In the genomic region with DNA sequence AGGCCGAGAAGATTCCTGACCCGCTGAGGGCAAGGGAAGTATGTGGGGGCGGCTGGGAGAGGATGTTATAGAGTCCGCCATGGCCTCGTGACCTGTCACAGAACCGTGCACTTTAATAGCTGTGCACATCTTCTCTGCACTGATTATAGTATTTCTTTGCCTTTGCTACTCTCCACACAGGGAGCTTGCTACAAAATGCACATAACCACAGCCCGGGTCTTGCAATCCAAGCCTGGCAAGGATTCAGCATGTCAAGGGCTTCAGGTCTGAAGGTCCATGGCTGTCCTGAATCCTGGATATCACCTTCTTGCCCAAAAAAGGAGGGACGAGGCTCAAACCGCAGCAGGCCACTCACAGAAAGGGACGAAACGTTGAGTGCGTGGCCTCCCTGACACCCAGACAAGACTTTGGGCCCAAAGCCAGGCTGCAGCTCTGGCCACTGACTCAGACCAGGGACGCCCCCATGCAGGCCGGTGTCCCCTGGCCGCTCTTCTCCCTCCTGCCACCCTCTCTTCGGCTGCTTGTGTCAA, we compare ENCODE assay signal across 10 cellular contexts. TPM values are rescaled to one million over a fixed set of nuclear protein-coding genes. Genes with fewer than 3 reads are reported as not detected.
DNase-seq lines count a peak whose midpoint lies in the region; ATAC-seq and TF ChIP-seq lines count a peak whose summit lies in the region.
"Had no signal": no experiment of that assay in that cellular context is flagged by ENCODE, and none has a peak within 500 bp of the region (broad histone marks: within the 10 kb centered on the region; RNA-seq: fewer than 3 reads in every experiment).

No MANE protein-coding gene starts in this region.

- H3K27me3 Mint-ChIP-seq in T-helper 17 cell: no peaks in the 10 kb centered on the region

- H3K4me3 Mint-ChIP-seq in T-helper 17 cell: no peak overlapping the region

- peak overlapping the region; percentile 44 for H3K4me2 ChIP-seq in osteoblast (ENCODE audit: insufficient read depth, low read length)

- peaks cover 21% of the 10 kb centered on the region for H3K4me1 Mint-ChIP-seq in T-helper 17 cell

- peak overlapping the region; percentile 67 for H3K27ac ChIP-seq in osteoblast (ENCODE audit: low read depth, low read length)

- H2AFZ ChIP-seq in osteoblast (ENCODE audit: low read length): no peak overlapping the region

- H3K36me3 ChIP-seq in osteoblast (ENCODE audit: insufficient read depth, low read length): peaks cover 44% of the 10 kb centered on the region

- ATAC-seq in T-helper 17 cell: no peak

- no peaks in the 10 kb centered on the region for H3K36me3 Mint-ChIP-seq in T-helper 17 cell (ENCODE audit: low read depth)

- H4K20me1 ChIP-seq in osteoblast (ENCODE audit: insufficient read depth, low read length): peaks cover 59% of the 10 kb centered on the region

- H3K9me3 ChIP-seq in T-helper 17 cell (ENCODE audit: control insufficient read depth, low read length, poor library complexity, severe bottlenecking) (no peaks in the 10 kb centered on the region), osteoblast (ENCODE audit: low read depth, low read length) (no peaks in the 10 kb centered on the region)

- H3K4me3 ChIP-seq in osteoblast (ENCODE audit: insufficient read depth, low read length): no peak overlapping the region

- DNase-seq in AG20443 (ENCODE audit: low spot score) (peak; percentile 33), T-helper 17 cell (peak in 1 of 3 donors; percentile 3), fibroblast of peridontal ligament (ENCODE audit: extremely low read depth) (peak; percentile 34), osteoblast (ENCODE audit: insufficient read length, low spot score, missing footprints) (peak; percentile 95), HUDEP-2 (lab: John Stamatoyannopoulos, UW; ENCODE audit: unreplicated experiment in 76 of 76) (no peak), NCI-H2227 (lab: John Stamatoyannopoulos, UW; ENCODE audit: unreplicated experiment) (no peak), NCI-H1092 (lab: John Stamatoyannopoulos, UW) (no peak)
- DNase-seq in stimulated activated CD4-positive, alpha-beta T cell treated with anti-CD3 and anti-CD28 coated beads, Interleukin-2, amount 100 ng/mL, for 24 hours: no peak
- DNase-seq: DMS153, NCI-H1105 had no signal

- peak overlapping the region; percentile 90 for H3K27ac Mint-ChIP-seq in T-helper 17 cell

- no peaks in the 10 kb centered on the region for H3K27me3 ChIP-seq in osteoblast (ENCODE audit: insufficient read depth, low read length)

- peaks cover 37% of the 10 kb centered on the region for H3K4me1 ChIP-seq in osteoblast (ENCODE audit: insufficient read depth, low read length)

- TF ChIP-seq CTCF in osteoblast (IDR thresholded peaks at IDR 0.05; ENCODE audit: extremely low read depth, low read depth, low read length): no peak

- H3K79me2 ChIP-seq in osteoblast (ENCODE audit: insufficient read depth, low read length): peaks cover 46% of the 10 kb centered on the region

RNA-seq across cellular contexts. Expression of gene USP22, which starts 43.7 kb away (rescaled TPM):
- total RNA-seq in T-helper 17 cell (100 to 1,000 TPM; 158 to 177 TPM), osteoblast (271 and 293 TPM in 2 replicates)

Comparison
In these comparisons a context has a peak if more than half of its experiments do, and no peak if none do; other contexts are left out.
1. DNase-seq: peak in AG20443 (single experiment), fibroblast of peridontal ligament (single experiment) and osteoblast (single experiment); none in HUDEP-2 (0 of 76), NCI-H2227 (single experiment), stimulated activated CD4-positive, alpha-beta T cell treated with anti-CD3 and anti-CD28 coated beads, Interleukin-2, amount 100 ng/mL, for 24 hours (0 of 2) and NCI-H1092 (single experiment).